In genomic region chr11:131300304-131300703, GRCh38 we compare ENCODE assay signal across 18 cellular contexts.
"Had no signal": no experiment of that assay in that cellular context is flagged by ENCODE, and none has a peak within 500 bp of the region (broad histone marks: within the 10 kb centered on the region; RNA-seq: fewer than 3 reads in every experiment).

No MANE protein-coding gene starts in this region.

- H3K27ac Mint-ChIP-seq: activated CD4-positive, alpha-beta T cell treated with anti-CD3 and anti-CD28 coated beads, Interleukin-2, amount 10 ng/mL, durations not matched to agents 7 days and 5 days; activated CD8-positive, alpha-beta T cell treated with anti-CD3 and anti-CD28 coated beads, Interleukin-2, amount 10 ng/mL, durations not matched to agents 7 days and 5 days; activated naive CD4-positive, alpha-beta T cell treated with anti-CD3 and anti-CD28 coated beads for 36 hours; activated T-cell treated with anti-CD3 and anti-CD28 coated beads, Interleukin-2, amount 50 U/mL, for 24 hours; naive B cell; T-cell had no signal

- H3K4me1 Mint-ChIP-seq: activated CD4-positive, alpha-beta T cell treated with anti-CD3 and anti-CD28 coated beads, Interleukin-2, amount 10 ng/mL, durations not matched to agents 7 days and 5 days; naive B cell; T-cell had no signal

- H3K36me3 Mint-ChIP-seq: naive B cell, T-cell had no signal

- H3K4me3 Mint-ChIP-seq: activated CD4-positive, alpha-beta T cell treated with anti-CD3 and anti-CD28 coated beads, Interleukin-2, amount 10 ng/mL, durations not matched to agents 7 days and 5 days; activated CD8-positive, alpha-beta T cell treated with anti-CD3 and anti-CD28 coated beads, Interleukin-2, amount 10 ng/mL, durations not matched to agents 7 days and 5 days; activated naive CD4-positive, alpha-beta T cell treated with anti-CD3 and anti-CD28 coated beads for 36 hours; activated T-cell treated with anti-CD3 and anti-CD28 coated beads, Interleukin-2, amount 50 U/mL, for 24 hours; T-cell had no signal

- DNase-seq: activated CD4-positive, alpha-beta T cell treated with anti-CD3 and anti-CD28 coated beads, Interleukin-2, amount 10 ng/mL, durations not matched to agents 7 days and 5 days; activated CD4-positive, CD25-positive, alpha-beta regulatory T cell; activated CD8-positive, alpha-beta T cell treated with anti-CD3 and anti-CD28 coated beads, Interleukin-2, amount 10 ng/mL, durations not matched to agents 7 days and 5 days; activated naive CD4-positive, alpha-beta T cell treated with anti-CD3 and anti-CD28 coated beads for 36 hours; activated T-cell treated with anti-CD3 and anti-CD28 coated beads, Interleukin-2, amount 50 U/mL, for 24 hours; anterior cingulate cortex; dorsolateral prefrontal cortex; erythroblast; foreskin melanocyte; left ventricle myocardium inferior; mammary epithelial cell; naive B cell; pancreas; sigmoid colon; stimulated activated naive CD4-positive, alpha-beta T cell; T-cell had no signal

- FAIRE-seq: colon, endometrium, pancreas had no signal

- H3K9me3 Mint-ChIP-seq: activated CD4-positive, alpha-beta T cell treated with anti-CD3 and anti-CD28 coated beads, Interleukin-2, amount 10 ng/mL, durations not matched to agents 7 days and 5 days; activated T-cell treated with anti-CD3 and anti-CD28 coated beads, Interleukin-2, amount 50 U/mL, for 24 hours had no signal

- H3K4me3 ChIP-seq: dorsolateral prefrontal cortex, left ventricle myocardium inferior, pancreas, sigmoid colon had no signal
